Comparison of ENCODE assay signal across 8 cellular contexts in genomic region chr16:75621170-75621477, GRCh38. TPM values are rescaled to one million over a fixed set of nuclear protein-coding genes. Genes with fewer than 3 reads are reported as not detected.
DNase-seq lines count a peak whose midpoint lies in the region; ATAC-seq and TF ChIP-seq lines count a peak whose summit lies in the region.

No MANE protein-coding gene starts in this region.

- TF ChIP-seq CTCF in AG04449 (IDR thresholded peaks at IDR 0.05; ENCODE audit: insufficient read depth, low read length, missing control alignments) (peak; percentile 35), endodermal cell (conservative IDR thresholded peaks at IDR 0.05) (peak; percentile 74), retinal pigment epithelial cell (conservative IDR thresholded peaks at IDR 0.05; ENCODE audit: low read depth, low read length) (peak; percentile 74)

- H3K9me3 ChIP-seq in endodermal cell (ENCODE audit: control insufficient read depth, low read length) = no peaks in the 10 kb centered on the region

- H3K9me3 Mint-ChIP-seq in endodermal cell = no peaks in the 10 kb centered on the region

- peaks cover 5% of the 10 kb centered on the region for H3K4me1 ChIP-seq in endodermal cell (ENCODE audit: control insufficient read depth, insufficient read depth, low read length)

- no peak overlapping the region for H3K9ac ChIP-seq in endodermal cell (ENCODE audit: extremely low read depth, low read length, poor library complexity, severe bottlenecking)

- H3K27ac ChIP-seq in endodermal cell (ENCODE audit: low read depth, low read length) = no peak overlapping the region

- H3K27me3 Mint-ChIP-seq in endodermal cell (ENCODE audit: insufficient read depth) = no peaks in the 10 kb centered on the region

- H3K27me3 ChIP-seq in endodermal cell (ENCODE audit: control insufficient read depth, insufficient read depth, low read length, poor library complexity, severe bottlenecking) = no peaks in the 10 kb centered on the region

- peaks cover 16% of the 10 kb centered on the region for H3K4me1 Mint-ChIP-seq in endodermal cell

- DNase-seq in AG04449 (ENCODE audit: low read depth, low spot score) (no peak), G401 (ENCODE audit: low spot score) (peak; percentile 52), OCI-M1 (lab: John Stamatoyannopoulos, UW) (peak; percentile 94), endodermal cell (peak; percentile 52), retinal pigment epithelial cell (ENCODE audit: low read depth) (peak; percentile 6), NCI-H2029 (lab: John Stamatoyannopoulos, UW) (no peak)
- no peak for DNase-seq in activated CD8-positive, alpha-beta memory T cell treated with anti-CD3 and anti-CD28 coated beads, Interleukin-2, amount 50 U/mL, for 4 hours

- no peak overlapping the region for H3K4me3 ChIP-seq in AG04449 (ENCODE audit: low read depth, low read length)
- H3K4me3 ChIP-seq in endodermal cell (ENCODE audit: low read length) = peak overlapping the region; percentile 99
- no peak overlapping the region for H3K4me3 ChIP-seq in retinal pigment epithelial cell (ENCODE audit: low read length)

- H3K36me3 ChIP-seq in endodermal cell (ENCODE audit: control insufficient read depth, insufficient read depth, low read length) = peaks cover 46% of the 10 kb centered on the region

- in situ Hi-C loops in G401 (cut with HindIII; ENCODE audit: low sequenced_read_pairs) = no loop called here

- 46 to 54% methylated on average over 2 of the region's 2 CpGs for WGBS in endodermal cell (ENCODE audit: insufficient coverage in 1 of 2, insufficient read length in 1 of 2), 2 experiments

- peaks cover 42% of the 10 kb centered on the region for H3K36me3 Mint-ChIP-seq in endodermal cell (ENCODE audit: low read depth)

- no peak overlapping the region for H3K27ac Mint-ChIP-seq in endodermal cell

- ATAC-seq in HG03521 (IDR thresholded peaks at IDR 0.05; ENCODE audit: unreplicated experiment) = no peak

- POLR2A ChIA-PET in AG04449 (lab: Yijun Ruan, JAX) = no interaction called here

- peak overlapping the region; percentile 92 for H3K4me3 Mint-ChIP-seq in endodermal cell

- CTCF ChIA-PET in AG04449 (lab: Yijun Ruan, JAX) = interaction anchor here (0.9 to 6.7 kb wide), 26 partner anchors 9 to 424 kb away, joined by 3 to 61 read pairs (median 5); partner anchors contain the start of genes KARS1, TERF2IP and TMEM170A

RNA-seq across cellular contexts. Expression of gene ADAT1, which starts 2.0 kb away (rescaled TPM):
- 24.2 and 25.1 TPM in 2 replicates for total RNA-seq in G401 (2014; rRNA removed; shearing (Covaris generic))
- 10 to 100 TPM; 50.1 to 54.9 TPM for total RNA-seq in endodermal cell
- 43.4 TPM for polyA plus RNA-seq in endodermal cell (2013, experiment 1 of 2)
- polyA plus RNA-seq in endodermal cell (2013, experiment 2 of 2) = 41.1 TPM

RNA-seq across cellular contexts. Expression of gene KARS1, which starts 26.3 kb away (rescaled TPM):
- total RNA-seq in G401 (2014; rRNA removed; shearing (Covaris generic)) = 266 and 292 TPM in 2 replicates
- 100 to 1,000 TPM; 141 to 168 TPM for total RNA-seq in endodermal cell
- 148 TPM for polyA plus RNA-seq in endodermal cell (2013, experiment 1 of 2)
- polyA plus RNA-seq in endodermal cell (2013, experiment 2 of 2) = 138 TPM

RNA-seq across cellular contexts. Expression of gene TERF2IP, which starts 26.4 kb away (rescaled TPM):
- total RNA-seq in G401 (2014; rRNA removed; shearing (Covaris generic)) = 23.8 and 34.3 TPM in 2 replicates
- 10 to 100 TPM; 20.0 to 23.4 TPM for total RNA-seq in endodermal cell
- 60.8 TPM for polyA plus RNA-seq in endodermal cell (2013, experiment 1 of 2)
- polyA plus RNA-seq in endodermal cell (2013, experiment 2 of 2) = 51.0 TPM

RNA-seq across cellular contexts. Expression of gene GABARAPL2, which starts 54.9 kb away (rescaled TPM):
- total RNA-seq in G401 (2014; rRNA removed; shearing (Covaris generic)) = 18.9 and 20.1 TPM in 2 replicates
- 10 to 100 TPM; 72.8 to 78.5 TPM for total RNA-seq in endodermal cell
- polyA plus RNA-seq in endodermal cell (2013, experiment 1 of 2) = 126 TPM
- 128 TPM for polyA plus RNA-seq in endodermal cell (2013, experiment 2 of 2)

RNA-seq across cellular contexts. Expression of gene CPHXL2, which starts 55.7 kb away (rescaled TPM):
- total RNA-seq in G401 (2014; rRNA removed; shearing (Covaris generic)) = not detected in 2 replicates
- not detected for total RNA-seq in endodermal cell
- not detected for polyA plus RNA-seq in endodermal cell (2013, experiment 1 of 2)
- not detected for polyA plus RNA-seq in endodermal cell (2013, experiment 2 of 2)

Comparison
In these comparisons a context has a peak if more than half of its experiments do, and no peak if none do; other contexts are left out.
1. DNase-seq: peak in G401 (single experiment), OCI-M1 (single experiment), endodermal cell (single experiment) and retinal pigment epithelial cell (single experiment); none in AG04449 (single experiment), NCI-H2029 (single experiment) and activated CD8-positive, alpha-beta memory T cell treated with anti-CD3 and anti-CD28 coated beads, Interleukin-2, amount 50 U/mL, for 4 hours (single experiment).
2. Peak in every context shown above with its lines, with median percentiles within 50 percentile points of each other: CTCF ChIP-seq.